Comparison of ENCODE assay signal across 1 cellular context in the genomic region with DNA sequence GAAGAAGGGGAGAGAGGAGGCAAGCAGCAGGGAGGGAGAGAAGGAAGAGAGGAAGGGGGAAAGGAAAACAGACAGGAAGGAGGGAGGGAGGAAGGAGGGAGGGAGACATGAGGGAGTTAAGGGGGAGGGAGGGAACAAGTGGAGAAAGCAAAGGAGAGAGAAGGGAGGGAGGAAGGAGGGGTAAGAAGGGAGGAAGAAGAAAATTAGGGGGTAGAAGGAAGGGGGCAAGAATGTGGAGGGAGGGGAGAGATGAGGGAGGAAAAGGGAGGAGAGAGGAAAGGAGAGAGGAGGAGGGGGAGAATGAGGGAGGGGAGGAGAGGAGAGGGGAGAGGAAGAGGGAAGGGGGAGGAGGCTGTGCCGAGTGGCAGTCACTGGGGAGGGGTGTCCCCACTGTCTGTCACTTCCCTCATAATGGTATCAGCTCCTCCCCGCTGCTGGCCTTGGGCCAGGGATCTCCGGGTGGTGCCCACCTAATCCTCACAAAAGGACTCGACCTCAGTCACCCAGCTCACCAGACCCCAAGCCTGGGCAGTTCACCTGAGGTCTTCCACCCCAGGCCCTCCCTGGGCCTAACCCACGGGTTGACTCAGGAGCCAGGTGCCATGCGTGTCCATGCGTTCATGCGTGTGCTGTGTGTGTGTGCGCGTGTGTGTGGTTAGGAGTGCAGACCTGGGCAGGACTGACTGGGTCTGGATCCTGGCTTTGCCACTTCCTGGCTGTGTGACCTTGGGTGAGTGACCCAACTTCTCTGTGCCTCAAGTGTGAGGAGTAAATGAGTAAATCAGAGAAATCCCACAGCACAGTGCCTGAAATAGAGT.
TF ChIP-seq lines count a peak whose summit lies in the region.

No MANE protein-coding gene starts in this region.

TF ChIP-seq in HEK293, 187 proteins besides CTCF, POLR2A, EP300 and RAD21 (continued from another document and continues in another):
- TF ChIP-seq ZNF830 (tag by site-specific recombination; IDR thresholded peaks at IDR 0.05; ENCODE audit: low read depth) (no peak), ZNF37A (tag by site-specific recombination; IDR thresholded peaks at IDR 0.05) (no peak), ZNF311 (tag by site-specific recombination; IDR thresholded peaks at IDR 0.05; ENCODE audit: borderline replicate concordance) (no peak), ZNF473 (tag by site-specific recombination; IDR thresholded peaks at IDR 0.05) (no peak), ZNF670 (tag by site-specific recombination; IDR thresholded peaks at IDR 0.05; ENCODE audit: low read depth) (no peak), ZNF324 (tag by site-specific recombination; IDR thresholded peaks at IDR 0.05) (no peak), ZNF16 (tag by site-specific recombination; IDR thresholded peaks at IDR 0.05; ENCODE audit: low read depth) (no peak), ZNF600 (tag by site-specific recombination; IDR thresholded peaks at IDR 0.05) (no peak), ZNF843 (tag by site-specific recombination; IDR thresholded peaks at IDR 0.05) (no peak), AEBP2 (tag by site-specific recombination; IDR thresholded peaks at IDR 0.05; ENCODE audit: borderline replicate concordance) (no peak), ZNF211 (tag by site-specific recombination; IDR thresholded peaks at IDR 0.05; ENCODE audit: low read depth) (no peak), ZBTB44 (tag by site-specific recombination; IDR thresholded peaks at IDR 0.05) (no peak), KLF1 (tag by site-specific recombination; IDR thresholded peaks at IDR 0.05) (no peak), ZNF521 (tag by site-specific recombination; IDR thresholded peaks at IDR 0.05) (no peak), ZNF366 (tag by site-specific recombination; conservative IDR thresholded peaks at IDR 0.05) (peak; percentile 94), ZSCAN16 (tag by site-specific recombination; IDR thresholded peaks at IDR 0.05) (no peak), ZNF146 (tag by site-specific recombination; IDR thresholded peaks at IDR 0.05) (0 out of 2 replicates have a peak, but pooled peaks have one; percentile 5), ZNF792 (tag by site-specific recombination; IDR thresholded peaks at IDR 0.05) (no peak), ZNF48 (tag by site-specific recombination; IDR thresholded peaks at IDR 0.05) (no peak), ZNF175 (tag by site-specific recombination; IDR thresholded peaks at IDR 0.05) (no peak), WT1 (tag by site-specific recombination; IDR thresholded peaks at IDR 0.05) (peak; percentile 98), MZF1 (tag by site-specific recombination; IDR thresholded peaks at IDR 0.05; ENCODE audit: borderline replicate concordance) (no peak), ZNF2 (tag by site-specific recombination; IDR thresholded peaks at IDR 0.05) (no peak), KLF16 (tag by site-specific recombination; IDR thresholded peaks at IDR 0.05) (no peak), HIC1 (tag by site-specific recombination; IDR thresholded peaks at IDR 0.05) (no peak), KLF10 (tag by site-specific recombination; IDR thresholded peaks at IDR 0.05) (no peak), ZNF133 (tag by site-specific recombination; IDR thresholded peaks at IDR 0.05) (no peak), EGR2 (tag by site-specific recombination; IDR thresholded peaks at IDR 0.05; ENCODE audit: low read depth) (peak; percentile 41; the same call in 1 of the 2 replicates), SCRT2 (tag by site-specific recombination; IDR thresholded peaks at IDR 0.05) (no peak), PRDM2 (tag by site-specific recombination; IDR thresholded peaks at IDR 0.05; ENCODE audit: borderline replicate concordance) (no peak), ZEB2 (tag by site-specific recombination; IDR thresholded peaks at IDR 0.05) (no peak)
- TF ChIP-seq, protein P1, sequence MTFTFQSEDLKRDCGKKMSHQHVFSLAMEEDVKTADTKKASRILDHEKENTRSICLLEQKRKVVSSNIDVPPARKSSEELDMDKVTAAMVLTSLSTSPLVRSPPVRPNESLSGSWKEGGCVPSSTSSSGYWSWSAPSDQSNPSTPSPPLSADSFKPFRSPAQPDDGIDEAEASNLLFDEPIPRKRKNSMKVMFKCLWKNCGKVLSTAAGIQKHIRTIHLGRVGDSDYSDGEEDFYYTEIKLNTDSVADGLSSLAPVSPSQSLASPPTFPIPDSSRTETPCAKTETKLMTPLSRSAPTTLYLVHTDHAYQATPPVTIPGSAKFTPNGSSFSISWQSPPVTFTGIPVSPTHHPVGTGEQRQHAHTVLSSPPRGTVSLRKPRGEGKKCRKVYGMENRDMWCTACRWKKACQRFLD (tag by site-specific recombination; IDR thresholded peaks at IDR 0.05), result no peak
- TF ChIP-seq, protein P2, sequence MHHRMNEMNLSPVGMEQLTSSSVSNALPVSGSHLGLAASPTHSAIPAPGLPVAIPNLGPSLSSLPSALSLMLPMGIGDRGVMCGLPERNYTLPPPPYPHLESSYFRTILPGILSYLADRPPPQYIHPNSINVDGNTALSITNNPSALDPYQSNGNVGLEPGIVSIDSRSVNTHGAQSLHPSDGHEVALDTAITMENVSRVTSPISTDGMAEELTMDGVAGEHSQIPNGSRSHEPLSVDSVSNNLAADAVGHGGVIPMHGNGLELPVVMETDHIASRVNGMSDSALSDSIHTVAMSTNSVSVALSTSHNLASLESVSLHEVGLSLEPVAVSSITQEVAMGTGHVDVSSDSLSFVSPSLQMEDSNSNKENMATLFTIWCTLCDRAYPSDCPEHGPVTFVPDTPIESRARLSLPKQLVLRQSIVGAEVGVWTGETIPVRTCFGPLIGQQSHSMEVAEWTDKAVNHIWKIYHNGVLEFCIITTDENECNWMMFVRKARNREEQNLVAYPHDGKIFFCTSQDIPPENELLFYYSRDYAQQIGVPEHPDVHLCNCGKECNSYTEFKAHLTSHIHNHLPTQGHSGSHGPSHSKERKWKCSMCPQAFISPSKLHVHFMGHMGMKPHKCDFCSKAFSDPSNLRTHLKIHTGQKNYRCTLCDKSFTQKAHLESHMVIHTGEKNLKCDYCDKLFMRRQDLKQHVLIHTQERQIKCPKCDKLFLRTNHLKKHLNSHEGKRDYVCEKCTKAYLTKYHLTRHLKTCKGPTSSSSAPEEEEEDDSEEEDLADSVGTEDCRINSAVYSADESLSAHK (tag by site-specific recombination; IDR thresholded peaks at IDR 0.05), result no peak
- TF ChIP-seq, protein P3, sequence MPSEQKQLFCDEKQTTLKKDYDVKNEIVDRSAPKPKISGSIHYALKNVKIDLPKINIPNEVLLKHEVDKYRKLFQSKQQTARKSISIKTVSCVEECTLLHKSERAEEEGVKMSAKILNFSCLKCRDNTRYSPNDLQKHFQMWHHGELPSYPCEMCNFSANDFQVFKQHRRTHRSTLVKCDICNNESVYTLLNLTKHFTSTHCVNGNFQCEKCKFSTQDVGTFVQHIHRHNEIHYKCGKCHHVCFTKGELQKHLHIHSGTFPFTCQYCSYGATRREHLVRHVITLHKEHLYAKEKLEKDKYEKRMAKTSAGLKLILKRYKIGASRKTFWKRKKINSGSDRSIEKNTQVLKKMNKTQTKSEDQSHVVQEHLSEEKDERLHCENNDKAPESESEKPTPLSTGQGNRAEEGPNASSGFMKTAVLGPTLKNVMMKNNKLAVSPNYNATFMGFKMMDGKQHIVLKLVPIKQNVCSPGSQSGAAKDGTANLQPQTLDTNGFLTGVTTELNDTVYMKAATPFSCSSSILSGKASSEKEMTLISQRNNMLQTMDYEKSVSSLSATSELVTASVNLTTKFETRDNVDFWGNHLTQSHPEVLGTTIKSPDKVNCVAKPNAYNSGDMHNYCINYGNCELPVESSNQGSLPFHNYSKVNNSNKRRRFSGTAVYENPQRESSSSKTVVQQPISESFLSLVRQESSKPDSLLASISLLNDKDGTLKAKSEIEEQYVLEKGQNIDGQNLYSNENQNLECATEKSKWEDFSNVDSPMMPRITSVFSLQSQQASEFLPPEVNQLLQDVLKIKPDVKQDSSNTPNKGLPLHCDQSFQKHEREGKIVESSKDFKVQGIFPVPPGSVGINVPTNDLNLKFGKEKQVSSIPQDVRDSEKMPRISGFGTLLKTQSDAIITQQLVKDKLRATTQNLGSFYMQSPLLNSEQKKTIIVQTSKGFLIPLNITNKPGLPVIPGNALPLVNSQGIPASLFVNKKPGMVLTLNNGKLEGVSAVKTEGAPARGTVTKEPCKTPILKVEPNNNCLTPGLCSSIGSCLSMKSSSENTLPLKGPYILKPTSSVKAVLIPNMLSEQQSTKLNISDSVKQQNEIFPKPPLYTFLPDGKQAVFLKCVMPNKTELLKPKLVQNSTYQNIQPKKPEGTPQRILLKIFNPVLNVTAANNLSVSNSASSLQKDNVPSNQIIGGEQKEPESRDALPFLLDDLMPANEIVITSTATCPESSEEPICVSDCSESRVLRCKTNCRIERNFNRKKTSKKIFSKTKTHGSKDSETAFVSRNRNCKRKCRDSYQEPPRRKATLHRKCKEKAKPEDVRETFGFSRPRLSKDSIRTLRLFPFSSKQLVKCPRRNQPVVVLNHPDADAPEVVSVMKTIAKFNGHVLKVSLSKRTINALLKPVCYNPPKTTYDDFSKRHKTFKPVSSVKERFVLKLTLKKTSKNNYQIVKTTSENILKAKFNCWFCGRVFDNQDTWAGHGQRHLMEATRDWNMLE (tag by site-specific recombination; conservative IDR thresholded peaks at IDR 0.05; ENCODE audit: low read depth), result no peak
